ENCODE assay signal across 16 cellular contexts in genomic region chr1:51643362-51643761, GRCh38. TPM values are rescaled to one million over a fixed set of nuclear protein-coding genes. Genes with fewer than 3 reads are reported as not detected.
A peak's percentile ranks its signal among the peaks of the same experiment; 100 is the strongest.
DNase-seq lines count a peak whose midpoint lies in the region; ATAC-seq and TF ChIP-seq lines count a peak whose summit lies in the region.
"Had no signal": no experiment of that assay in that cellular context is flagged by ENCODE, and none has a peak within 500 bp of the region (broad histone marks: within the 10 kb centered on the region; RNA-seq: fewer than 3 reads in every experiment).

No MANE protein-coding gene starts in this region.

- H3K36me3 ChIP-seq in HCT116 (ENCODE audit: control insufficient read depth in 1 of 2, insufficient read depth in 2 of 2, low read length in 2 of 2), result no peaks in the 10 kb centered on the region
- no peaks in the 10 kb centered on the region for H3K36me3 ChIP-seq in SJSA1
- H3K36me3 ChIP-seq in CD4-positive, alpha-beta memory T cell (ENCODE audit: insufficient read depth, low read length), result no peaks in the 10 kb centered on the region

- H3K79me2 ChIP-seq in HCT116 (ENCODE audit: insufficient read depth, low read length), result peaks cover 62% of the 10 kb centered on the region

- H3K27me3 ChIP-seq in HCT116 (ENCODE audit: insufficient read depth, low read length) (no peaks in the 10 kb centered on the region), SJSA1 (replicated peaks) (no peaks in the 10 kb centered on the region)
- H3K27me3 ChIP-seq in CD4-positive, alpha-beta memory T cell (ENCODE audit: insufficient read depth, low read length), result no peaks in the 10 kb centered on the region

- H3K4me1 ChIP-seq in HCT116 (ENCODE audit: control insufficient read depth in 1 of 2, insufficient read depth in 2 of 2, low read length in 2 of 2), result peaks cover 33 to 70% of the 10 kb centered on the region in 2 experiments
- peaks cover 44% of the 10 kb centered on the region for H3K4me1 ChIP-seq in SJSA1 (replicated peaks)
- H3K4me1 ChIP-seq in CD4-positive, alpha-beta memory T cell (ENCODE audit: insufficient read depth, low read length), result no peaks in the 10 kb centered on the region

- no TSS peak for BruUV-seq in HCT116 (replicated peaks; lab: Mats Ljungman, UMichigan)

- no peaks in the 10 kb centered on the region for H3K27me3 Mint-ChIP-seq in memory B cell
- H3K27me3 Mint-ChIP-seq in stimulated activated naive B cell treated with anti-CD40 and anti-IgM and Interleukin-4, amounts not matched to agents 10 μg/mL and 1 μg/mL and 100 μg/mL, for 72 hours, result no peaks in the 10 kb centered on the region
- no peaks in the 10 kb centered on the region for H3K27me3 Mint-ChIP-seq in CD4-positive, alpha-beta memory T cell
- H3K27me3 Mint-ChIP-seq: activated CD4-positive, alpha-beta memory T cell treated with anti-CD3 and anti-CD28 coated beads for 36 hours had no signal

- no peaks in the 10 kb centered on the region for H4K20me1 ChIP-seq in HCT116 (ENCODE audit: insufficient read depth)

- no peak for TF ChIP-seq RAD21 in HCT116 (IDR thresholded peaks at IDR 0.05; ENCODE audit: low read depth)

- H3K4me2 ChIP-seq in HCT116 (ENCODE audit: low read length), result peak overlapping the region; percentile 84; the same call in 1 of the 2 replicates

- H3K9me2 ChIP-seq in HCT116 (ENCODE audit: insufficient read depth), result no peaks in the 10 kb centered on the region

- POLR2A ChIA-PET in HCT116 (lab: Charles Lee), result no interaction called here
- POLR2A ChIA-PET in CD4-positive, alpha-beta memory T cell (lab: Charles Lee; ENCODE audit: partially characterized antibody), result no interaction called here

- H3K36me3 Mint-ChIP-seq in memory B cell, result peaks cover 20% of the 10 kb centered on the region
- peaks cover 13 to 17% of the 10 kb centered on the region in 2 donors for H3K36me3 Mint-ChIP-seq in stimulated activated naive B cell treated with anti-CD40 and anti-IgM and Interleukin-4, amounts not matched to agents 10 μg/mL and 1 μg/mL and 100 μg/mL, for 72 hours
- peaks cover 12 to 25% of the 10 kb centered on the region in 2 donors for H3K36me3 Mint-ChIP-seq in CD4-positive, alpha-beta memory T cell

- TF ChIP-seq CTCF in HCT116 (IDR thresholded peaks at IDR 0.05 in 2 of 3, conservative IDR thresholded peaks at IDR 0.05 in 1 of 3; ENCODE audit: borderline replicate concordance in 1 of 3, insufficient read depth in 1 of 3, low read depth in 2 of 3, low read length in 2 of 3), result no peak

- H3K4me1 Mint-ChIP-seq in memory B cell, result peaks cover 16% of the 10 kb centered on the region
- peaks cover 16 to 39% of the 10 kb centered on the region in 2 donors for H3K4me1 Mint-ChIP-seq in stimulated activated naive B cell treated with anti-CD40 and anti-IgM and Interleukin-4, amounts not matched to agents 10 μg/mL and 1 μg/mL and 100 μg/mL, for 72 hours
- H3K4me1 Mint-ChIP-seq in CD4-positive, alpha-beta memory T cell, result peaks cover 6 to 12% (median 10%) of the 10 kb centered on the region in 4 donors

- DNase-seq in HCT116 (ENCODE audit: low read depth, low spot score), result no peak
- no peak for DNase-seq in SJSA1 (ENCODE audit: low read depth in 1 of 2, low spot score in 2 of 2)
- no peak for DNase-seq in memory B cell (ENCODE audit: low spot score in 2 of 2)
- DNase-seq in stimulated activated naive B cell treated with anti-CD40 and anti-IgM and Interleukin-4, amounts not matched to agents 10 μg/mL and 1 μg/mL and 100 μg/mL, for 72 hours, result no peak
- DNase-seq in ureter (ENCODE audit: low spot score), result no peak
- DNase-seq in CD4-positive, alpha-beta memory T cell, result no peak
- DNase-seq: activated CD4-positive, alpha-beta memory T cell treated with anti-CD3 and anti-CD28 coated beads for 36 hours; activated naive CD4-positive, alpha-beta T cell; cortex of kidney; KG1; NCI-H2081; OCI-M1 had no signal

- peak overlapping the region; percentile 2 for H3K27ac Mint-ChIP-seq in memory B cell
- peak overlapping the region; percentile 20 for H3K27ac Mint-ChIP-seq in stimulated activated naive B cell treated with anti-CD40 and anti-IgM and Interleukin-4, amounts not matched to agents 10 μg/mL and 1 μg/mL and 100 μg/mL, for 72 hours
- no peak overlapping the region for H3K27ac Mint-ChIP-seq in CD4-positive, alpha-beta memory T cell
- H3K27ac Mint-ChIP-seq: activated CD4-positive, alpha-beta memory T cell treated with anti-CD3 and anti-CD28 coated beads for 36 hours; T-helper 2 cell treated with Interferon-gamma antibody and Interleukin-4, amounts not matched to agents 5 μg/mL and 100 μg/mL, for 36 hours had no signal

- H3K27ac ChIP-seq in HCT116 (ENCODE audit: low read depth, low read length) (no peak overlapping the region), SJSA1 (peak overlapping the region; percentile 85)
- H3K27ac ChIP-seq in CD4-positive, alpha-beta memory T cell (ENCODE audit: low read depth, low read length), result no peak overlapping the region
- H3K27ac ChIP-seq: C4-2B had no signal

- intact Hi-C loops in HCT116 (cut with micrococcal nuclease), result no loop called here
- intact Hi-C loops in CD4-positive, alpha-beta memory T cell (cut with micrococcal nuclease), result loop anchor here (10.0 kb wide), 1 partner anchor 61 kb away; no protein-coding TSS in a partner anchor

- no peaks in the 10 kb centered on the region for H3K9me3 Mint-ChIP-seq in memory B cell
- H3K9me3 Mint-ChIP-seq in stimulated activated naive B cell treated with anti-CD40 and anti-IgM and Interleukin-4, amounts not matched to agents 10 μg/mL and 1 μg/mL and 100 μg/mL, for 72 hours, result peaks cover 0 to 1% of the 10 kb centered on the region in 2 donors
- peaks cover 0 to 2% (median 0%) of the 10 kb centered on the region in 8 donors for H3K9me3 Mint-ChIP-seq in CD4-positive, alpha-beta memory T cell
- H3K9me3 Mint-ChIP-seq: T-helper 2 cell treated with Interferon-gamma antibody and Interleukin-4, amounts not matched to agents 5 μg/mL and 100 μg/mL, for 36 hours had no signal

- no peak for TF ChIP-seq POLR2A in HCT116 (IDR thresholded peaks at IDR 0.05; ENCODE audit: borderline replicate concordance, extremely low read depth, insufficient read depth, insufficient read length)

- CTCF ChIA-PET in HCT116 (lab: Charles Lee), result no interaction called here
- CTCF ChIA-PET in CD4-positive, alpha-beta memory T cell (lab: Charles Lee; ENCODE audit: partially characterized antibody), result no interaction called here

- ATAC-seq in HCT116 (no peak), memory B cell (ENCODE audit: low read depth) (no peak), HG03095 (IDR thresholded peaks at IDR 0.05; ENCODE audit: unreplicated experiment) (no peak), GM18858 (IDR thresholded peaks at IDR 0.05; ENCODE audit: unreplicated experiment) (no peak)
- no peak for ATAC-seq in stimulated activated naive B cell treated with anti-CD40 and anti-IgM and Interleukin-4, amounts not matched to agents 10 μg/mL and 1 μg/mL and 100 μg/mL, for 72 hours (replicated peaks)

- H3K4me3 ChIP-seq in HCT116 (replicated peaks in 1 of 2; ENCODE audit: low read depth in 1 of 2, low read length in 2 of 2) (no peak overlapping the region), SJSA1 (no peak overlapping the region)
- H3K4me3 ChIP-seq in CD4-positive, alpha-beta memory T cell (ENCODE audit: low read length in 2 of 2), result no peak overlapping the region

- RAD21 ChIA-PET in HCT116 (lab: Charles Lee; ENCODE audit: low non-redundant PET in 1 of 2, low total read pairs in 2 of 2, uncharacterized antibody in 2 of 2, unreplicated experiment in 2 of 2), result no interaction called here

- H3K9me3 ChIP-seq in HCT116 (ENCODE audit: control insufficient read depth in 1 of 2, insufficient read depth in 1 of 2, low read depth in 1 of 2, low read length in 2 of 2), result no peaks in the 10 kb centered on the region
- H3K9me3 ChIP-seq in SJSA1 (replicated peaks), result no peaks in the 10 kb centered on the region
- no peaks in the 10 kb centered on the region for H3K9me3 ChIP-seq in CD4-positive, alpha-beta memory T cell (ENCODE audit: control insufficient read depth in 1 of 2, low read length in 2 of 2)

- H3K4me3 Mint-ChIP-seq in memory B cell, result no peak overlapping the region
- H3K4me3 Mint-ChIP-seq in stimulated activated naive B cell treated with anti-CD40 and anti-IgM and Interleukin-4, amounts not matched to agents 10 μg/mL and 1 μg/mL and 100 μg/mL, for 72 hours, result no peak overlapping the region
- no peak overlapping the region for H3K4me3 Mint-ChIP-seq in CD4-positive, alpha-beta memory T cell
- H3K4me3 Mint-ChIP-seq: activated CD4-positive, alpha-beta memory T cell treated with anti-CD3 and anti-CD28 coated beads for 36 hours; T-helper 2 cell treated with Interferon-gamma antibody and Interleukin-4, amounts not matched to agents 5 μg/mL and 100 μg/mL, for 36 hours had no signal

- H3K9ac ChIP-seq in HCT116 (ENCODE audit: low read length), result no peak overlapping the region

- no peak overlapping the region for H2AFZ ChIP-seq in HCT116 (ENCODE audit: low read depth, low read length, poor library complexity, severe bottlenecking)

TF ChIP-seq in HCT116, 20 proteins besides CTCF, POLR2A, EP300 and RAD21 (continues in another document):
- TF ChIP-seq EZH2phosphoT487 (IDR thresholded peaks at IDR 0.05; ENCODE audit: borderline replicate concordance) (no peak), SRF (IDR thresholded peaks at IDR 0.05; ENCODE audit: low read depth) (no peak), SP1 (IDR thresholded peaks at IDR 0.05; ENCODE audit: low read depth) (no peak), FOSL1 (IDR thresholded peaks at IDR 0.05; ENCODE audit: low read depth) (no peak), JUND (IDR thresholded peaks at IDR 0.05) (no peak)

RNA-seq across cellular contexts. Expression of gene OSBPL9, which starts 26.5 kb away (rescaled TPM):
- total RNA-seq in HCT116 (2021; ENCODE audit: unreplicated experiment) (52.6 TPM), ureter (107 TPM)
- 31.7 and 37.0 TPM in 2 replicates for polyA plus RNA-seq in HCT116 (2012)
- total RNA-seq in SJSA1 (2014; rRNA removed; shearing (Covaris generic)), result 86.3 and 117 TPM in 2 replicates
- 10 to 100 TPM; 45.1 to 46.9 TPM for total RNA-seq in CD4-positive, alpha-beta memory T cell
- 10 to 100 TPM; 45.2 to 47.8 TPM for polyA plus RNA-seq in CD4-positive, alpha-beta memory T cell

Comparison
In these comparisons a context has a peak if more than half of its experiments do, and no peak if none do; other contexts are left out.
1. H3K27ac Mint-ChIP-seq: peak in memory B cell (single experiment) and stimulated activated naive B cell treated with anti-CD40 and anti-IgM and Interleukin-4, amounts not matched to agents 10 μg/mL and 1 μg/mL and 100 μg/mL, for 72 hours (single experiment); none in CD4-positive, alpha-beta memory T cell (0 of 7).